ENCODE assay signal across 10 cellular contexts in the genomic region with DNA sequence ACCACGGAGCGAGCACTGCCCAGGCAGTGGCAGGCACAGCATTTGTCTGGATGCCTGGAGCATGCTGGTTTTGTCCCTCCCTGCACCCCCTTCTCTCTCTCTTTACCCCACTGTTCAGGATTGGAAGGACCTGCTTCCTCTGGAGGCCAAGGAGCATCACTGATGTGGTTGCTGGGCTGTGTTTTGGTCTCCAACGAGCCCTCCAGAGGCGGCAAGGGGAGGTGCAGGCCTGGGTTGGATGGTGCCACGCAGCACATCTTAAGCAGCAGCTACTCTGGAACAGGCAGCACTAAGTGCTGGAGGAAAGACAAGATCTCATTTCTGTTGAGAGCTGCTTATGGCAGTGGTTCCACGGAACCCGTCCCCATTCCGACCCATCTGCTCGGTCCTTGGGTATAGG.
A peak's percentile ranks its signal among the peaks of the same experiment; 100 is the strongest.
DNase-seq lines count a peak whose midpoint lies in the region; ATAC-seq, FAIRE-seq and TF ChIP-seq lines count a peak whose summit lies in the region.
"Had no signal": no experiment of that assay in that cellular context is flagged by ENCODE, and none has a peak within 500 bp of the region (broad histone marks: within the 10 kb centered on the region; RNA-seq: fewer than 3 reads in every experiment).

No MANE protein-coding gene starts in this region.

- H3K4me2 ChIP-seq in GM23338, result no peak overlapping the region
- no peak overlapping the region for H3K4me2 ChIP-seq in keratinocyte (ENCODE audit: control insufficient read depth, extremely low read depth, insufficient read depth, low read depth, low read length)

- no peak overlapping the region for H3K27ac ChIP-seq in C4-2B
- no peak overlapping the region for H3K27ac ChIP-seq in GM23338 (ENCODE audit: low read depth)
- no peak overlapping the region for H3K27ac ChIP-seq in keratinocyte (ENCODE audit: control insufficient read depth, insufficient read depth, low read length)
- H3K27ac ChIP-seq: neutrophil had no signal

- no peaks in the 10 kb centered on the region for H3K4me1 Mint-ChIP-seq in GM23338

- no peak overlapping the region for H3K9ac ChIP-seq in keratinocyte (ENCODE audit: control insufficient read depth, extremely low read depth, insufficient read depth, low read length)

- no peaks in the 10 kb centered on the region for H3K79me2 ChIP-seq in GM23338 (replicated peaks; ENCODE audit: insufficient read depth)
- no peaks in the 10 kb centered on the region for H3K79me2 ChIP-seq in keratinocyte (ENCODE audit: control insufficient read depth, insufficient read depth, low read length)

- in situ Hi-C loops in GM13976 (cut with MboI; ENCODE audit: low sequenced_read_pairs, unreplicated experiment), result no loop called here

- ATAC-seq in GM23338, result peak; percentile 100
- ATAC-seq in GM19467 (IDR thresholded peaks at IDR 0.05; ENCODE audit: unreplicated experiment), result no peak
- no peak for ATAC-seq in GM18502 (IDR thresholded peaks at IDR 0.05; ENCODE audit: poor library complexity, unreplicated experiment)

- H3K36me3 Mint-ChIP-seq in GM23338 (ENCODE audit: low read depth), result no peaks in the 10 kb centered on the region

- DNase-seq in GM23338 (ENCODE audit: low spot score) (peak; percentile 83), UCSD-AML1 (lab: John Stamatoyannopoulos, UW; ENCODE audit: unreplicated experiment) (peak; percentile 16), keratinocyte (ENCODE audit: low read depth, low spot score) (no peak), GM13976 (ENCODE audit: low spot score) (no peak), midbrain (lab: John Stamatoyannopoulos, UW) (no peak)
- DNase-seq: activated gamma-delta T cell had no signal

- FAIRE-seq in keratinocyte (lab: Jason Lieb, UNC), result no peak

- no peak overlapping the region for H3K4me3 Mint-ChIP-seq in GM23338

- H3K27me3 ChIP-seq in GM23338 (ENCODE audit: insufficient read depth) (no peaks in the 10 kb centered on the region), keratinocyte (ENCODE audit: control insufficient read depth, extremely low read depth, insufficient read depth, low read length) (peaks cover 12% of the 10 kb centered on the region)

- H3K9me3 ChIP-seq in keratinocyte (ENCODE audit: control insufficient read depth, low read depth, low read length), result no peaks in the 10 kb centered on the region
- H3K9me3 ChIP-seq: neutrophil had no signal

- H3K9me2 ChIP-seq in GM23338 (ENCODE audit: insufficient read depth), result no peaks in the 10 kb centered on the region; the same call in 1 of the 2 replicates

- H4K20me1 ChIP-seq in GM23338 (replicated peaks; ENCODE audit: insufficient read depth) (no peaks in the 10 kb centered on the region), keratinocyte (ENCODE audit: control insufficient read depth, extremely low read depth, insufficient read depth, low read length) (no peaks in the 10 kb centered on the region)

- TF ChIP-seq CTCF in C4-2B (conservative IDR thresholded peaks at IDR 0.05) (peak; percentile 48), GM23338 (conservative IDR thresholded peaks at IDR 0.05; ENCODE audit: low read depth in 2 of 2) (peak; percentile 63 to 72), keratinocyte (optimal IDR thresholded peaks at IDR 0.05 in 1 of 3, IDR thresholded peaks at IDR 0.05 in 1 of 3, conservative IDR thresholded peaks at IDR 0.05 in 1 of 3; ENCODE audit: extremely low read depth in 1 of 3, insufficient read depth in 2 of 3, low read length in 3 of 3) (peak; percentile 31 to 50 (median 38)), GM13976 (IDR thresholded peaks at IDR 0.05; ENCODE audit: borderline replicate concordance, control extremely low read depth, extremely low read depth, insufficient read depth, missing control alignments) (no peak)

- peaks cover 3% of the 10 kb centered on the region for H3K27me3 Mint-ChIP-seq in GM23338 (ENCODE audit: insufficient read depth, low read depth, poor library complexity)

- no peak overlapping the region for H3K27ac Mint-ChIP-seq in GM23338

- no peaks in the 10 kb centered on the region for H3K36me3 ChIP-seq in GM23338 (ENCODE audit: insufficient read depth)
- H3K36me3 ChIP-seq in keratinocyte (ENCODE audit: control insufficient read depth in 2 of 2, extremely low read depth in 1 of 2, insufficient read depth in 2 of 2, low read length in 2 of 2), result no peaks in the 10 kb centered on the region
- H3K36me3 ChIP-seq: neutrophil had no signal

- dilution Hi-C loops in keratinocyte (cut with MboI; ENCODE audit: extremely low pct_ligation_motif_present, low sequenced_read_pairs), result no loop called here

- H3K4me3 ChIP-seq in GM23338 (no peak overlapping the region), keratinocyte (ENCODE audit: control insufficient read depth in 2 of 3, extremely low read depth in 1 of 3, insufficient read depth in 2 of 3, low read depth in 1 of 3, low read length in 3 of 3) (no peak overlapping the region)

- H3F3A ChIP-seq in GM23338 (replicated peaks; ENCODE audit: low read depth), result no peaks in the 10 kb centered on the region

- H3K4me1 ChIP-seq in GM23338 (ENCODE audit: insufficient read depth) (no peaks in the 10 kb centered on the region), keratinocyte (ENCODE audit: control insufficient read depth, extremely low read depth, insufficient read depth, low read length) (no peaks in the 10 kb centered on the region)

- no peaks in the 10 kb centered on the region for H3K9me3 Mint-ChIP-seq in GM23338

- H3K9me1 ChIP-seq in keratinocyte (ENCODE audit: control insufficient read depth, extremely low read depth, insufficient read depth, low read length), result no peaks in the 10 kb centered on the region

- H2AFZ ChIP-seq in GM23338, result peak overlapping the region; percentile 96
- H2AFZ ChIP-seq in keratinocyte (ENCODE audit: control insufficient read depth, low read length), result no peak overlapping the region

TF ChIP-seq in GM23338, 12 proteins besides CTCF, POLR2A, EP300 and RAD21 (continues in another document):
- TF ChIP-seq EZH2 (IDR thresholded peaks at IDR 0.05; ENCODE audit: low read depth, unreplicated experiment), result no peak
- TF ChIP-seq POLR2AphosphoS5 (IDR thresholded peaks at IDR 0.05; ENCODE audit: low read depth), result no peak
- TF ChIP-seq ZNF331 (CRISPR knock-in tag; IDR thresholded peaks at IDR 0.05; ENCODE audit: low read depth), result no peak
- TF ChIP-seq STAT1 (IDR thresholded peaks at IDR 0.05; ENCODE audit: unreplicated experiment), result no peak
- no peak for TF ChIP-seq ETS1 (IDR thresholded peaks at IDR 0.05)
- TF ChIP-seq JUNB (IDR thresholded peaks at IDR 0.05; ENCODE audit: unreplicated experiment), result no peak
- no peak for TF ChIP-seq NANOG (IDR thresholded peaks at IDR 0.05; ENCODE audit: borderline replicate concordance)
- no peak for TF ChIP-seq ZNF114 (CRISPR knock-in tag; IDR thresholded peaks at IDR 0.05)
- TF ChIP-seq, protein P1, sequence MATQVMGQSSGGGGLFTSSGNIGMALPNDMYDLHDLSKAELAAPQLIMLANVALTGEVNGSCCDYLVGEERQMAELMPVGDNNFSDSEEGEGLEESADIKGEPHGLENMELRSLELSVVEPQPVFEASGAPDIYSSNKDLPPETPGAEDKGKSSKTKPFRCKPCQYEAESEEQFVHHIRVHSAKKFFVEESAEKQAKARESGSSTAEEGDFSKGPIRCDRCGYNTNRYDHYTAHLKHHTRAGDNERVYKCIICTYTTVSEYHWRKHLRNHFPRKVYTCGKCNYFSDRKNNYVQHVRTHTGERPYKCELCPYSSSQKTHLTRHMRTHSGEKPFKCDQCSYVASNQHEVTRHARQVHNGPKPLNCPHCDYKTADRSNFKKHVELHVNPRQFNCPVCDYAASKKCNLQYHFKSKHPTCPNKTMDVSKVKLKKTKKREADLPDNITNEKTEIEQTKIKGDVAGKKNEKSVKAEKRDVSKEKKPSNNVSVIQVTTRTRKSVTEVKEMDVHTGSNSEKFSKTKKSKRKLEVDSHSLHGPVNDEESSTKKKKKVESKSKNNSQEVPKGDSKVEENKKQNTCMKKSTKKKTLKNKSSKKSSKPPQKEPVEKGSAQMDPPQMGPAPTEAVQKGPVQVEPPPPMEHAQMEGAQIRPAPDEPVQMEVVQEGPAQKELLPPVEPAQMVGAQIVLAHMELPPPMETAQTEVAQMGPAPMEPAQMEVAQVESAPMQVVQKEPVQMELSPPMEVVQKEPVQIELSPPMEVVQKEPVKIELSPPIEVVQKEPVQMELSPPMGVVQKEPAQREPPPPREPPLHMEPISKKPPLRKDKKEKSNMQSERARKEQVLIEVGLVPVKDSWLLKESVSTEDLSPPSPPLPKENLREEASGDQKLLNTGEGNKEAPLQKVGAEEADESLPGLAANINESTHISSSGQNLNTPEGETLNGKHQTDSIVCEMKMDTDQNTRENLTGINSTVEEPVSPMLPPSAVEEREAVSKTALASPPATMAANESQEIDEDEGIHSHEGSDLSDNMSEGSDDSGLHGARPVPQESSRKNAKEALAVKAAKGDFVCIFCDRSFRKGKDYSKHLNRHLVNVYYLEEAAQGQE (IDR thresholded peaks at IDR 0.05; ENCODE audit: unreplicated experiment), result no peak
- TF ChIP-seq CREB1 (CRISPR knock-in tag; IDR thresholded peaks at IDR 0.05; ENCODE audit: low read depth), result no peak
- no peak for TF ChIP-seq EZH2phosphoT487 (IDR thresholded peaks at IDR 0.05; ENCODE audit: unreplicated experiment)

Comparison
In these comparisons a context has a peak if more than half of its experiments do, and no peak if none do; other contexts are left out.
1. DNase-seq: peak in GM23338 (single experiment) and UCSD-AML1 (single experiment); none in keratinocyte (single experiment), GM13976 (single experiment) and midbrain (single experiment).